8 cellular contexts compared by ENCODE assay signal in the genomic region with DNA sequence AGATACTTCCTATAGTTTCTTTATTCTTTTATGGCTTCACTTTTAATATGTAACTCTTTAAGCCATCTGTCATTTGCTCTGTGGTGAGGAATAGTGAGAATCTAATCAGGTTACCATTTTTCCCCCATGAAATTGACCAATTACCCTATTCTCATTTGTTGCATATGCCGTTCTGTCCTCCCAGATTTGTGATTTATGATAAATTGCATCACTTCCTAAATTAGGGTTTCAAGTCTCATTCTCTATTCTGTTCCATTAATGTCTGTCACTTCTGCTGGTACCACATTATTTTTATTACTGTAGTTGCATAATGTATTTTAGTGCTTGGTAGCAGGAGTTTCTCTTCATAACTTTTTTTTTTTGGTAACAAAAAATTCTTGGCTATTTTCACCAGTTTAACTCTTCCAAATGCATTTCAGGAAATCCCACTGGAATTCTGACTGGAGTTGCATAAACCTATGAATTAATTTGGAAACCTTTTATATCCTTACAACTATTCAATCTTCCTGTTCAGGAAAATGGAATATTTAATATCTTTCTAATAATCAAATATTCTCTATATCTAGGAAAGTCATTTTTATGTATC. TPM values are rescaled to one million over a fixed set of nuclear protein-coding genes. Genes with fewer than 3 reads are reported as not detected.
A peak's percentile ranks its signal among the peaks of the same experiment; 100 is the strongest.
DNase-seq lines count a peak whose midpoint lies in the region; ATAC-seq and TF ChIP-seq lines count a peak whose summit lies in the region.

No MANE protein-coding gene starts in this region.

- H3K9me3 ChIP-seq in heart left ventricle (peaks cover 0 to 4% (median 0%) of the 10 kb centered on the region in 12 donors), right cardiac atrium (ENCODE audit: control insufficient read depth, low read length) (no peaks in the 10 kb centered on the region), SK-N-SH (no peaks in the 10 kb centered on the region), left ventricle myocardium inferior (replicated peaks) (peaks cover 4% of the 10 kb centered on the region), upper lobe of right lung (no peaks in the 10 kb centered on the region)

- 57 to 71% (median 61%) methylated on average over 1 of the region's 1 CpG for WGBS in heart left ventricle, 4 donors
- WGBS in right cardiac atrium: 60% methylated on average over 1 of the region's 1 CpG
- 21% methylated on average over 1 of the region's 1 CpG for WGBS in SK-N-SH (ENCODE audit: low lambda C conversion rate)

- H3K27me3 ChIP-seq in heart left ventricle (no peaks in the 10 kb centered on the region), right cardiac atrium (ENCODE audit: control insufficient read depth, insufficient read depth) (no peaks in the 10 kb centered on the region), SK-N-SH (ENCODE audit: insufficient read depth) (no peaks in the 10 kb centered on the region), left ventricle myocardium inferior (ENCODE audit: low read depth) (no peaks in the 10 kb centered on the region), upper lobe of right lung (no peaks in the 10 kb centered on the region)

- peaks cover 75% of the 10 kb centered on the region for H3F3A ChIP-seq in SK-N-SH (replicated peaks; ENCODE audit: insufficient read depth)

- no peak for TF ChIP-seq EP300 in SK-N-SH (IDR thresholded peaks at IDR 0.05; ENCODE audit: borderline replicate concordance in 1 of 2, low read depth in 1 of 2, low read length in 1 of 2)

- no peak for TF ChIP-seq CTCF in heart left ventricle (IDR thresholded peaks at IDR 0.05)
- TF ChIP-seq CTCF in SK-N-SH (IDR thresholded peaks at IDR 0.05): no peak
- no peak for TF ChIP-seq CTCF in left ventricle myocardium inferior (IDR thresholded peaks at IDR 0.05; ENCODE audit: borderline replicate concordance)
- TF ChIP-seq CTCF in upper lobe of right lung (IDR thresholded peaks at IDR 0.05): no peak

- CTCF ChIA-PET in SK-N-SH (lab: Yijun Ruan, JAX): interaction anchor here (0.8 to 5.2 kb wide), 4 partner anchors 11 to 199 kb away, joined by 3 to 24 read pairs (median 14); no protein-coding TSS in a partner anchor

- TF ChIP-seq POLR2A in heart left ventricle (IDR thresholded peaks at IDR 0.05): no peak

- intact Hi-C loops in heart left ventricle (cut with DNase I) (loop anchor here in 5 of 10 donors (5.0 to 10.0 kb wide), 4 partner anchors 51 to 203 kb away; partner anchors contain the start of gene CDK6 (in 1 of the 5)), right cardiac atrium (cut with DNase I) (no loop called here), left ventricle myocardium inferior (cut with micrococcal nuclease) (no loop called here), upper lobe of right lung (cut with DNase I) (loop anchor here (10.0 kb wide), 1 partner anchor 51 kb away; no protein-coding TSS in a partner anchor)

- peaks cover 68% of the 10 kb centered on the region for H3K79me2 ChIP-seq in SK-N-SH (ENCODE audit: insufficient read depth)

- peak overlapping the region; percentile 77 for H3K4me2 ChIP-seq in SK-N-SH

- H3K36me3 ChIP-seq in heart left ventricle (no peaks in the 10 kb centered on the region), SK-N-SH (replicated peaks in 1 of 2; ENCODE audit: control insufficient read depth in 1 of 2, insufficient read depth in 2 of 2, low read length in 1 of 2) (peaks cover 8 to 22% of the 10 kb centered on the region in 2 experiments), left ventricle myocardium inferior (no peaks in the 10 kb centered on the region), upper lobe of right lung (no peaks in the 10 kb centered on the region)

- DNase-seq in heart left ventricle: no peak
- DNase-seq in right cardiac atrium: no peak
- DNase-seq in SK-N-SH: no peak
- no peak for DNase-seq in left ventricle myocardium inferior
- no peak for DNase-seq in upper lobe of right lung
- no peak for DNase-seq in activated CD4-positive, CD25-positive, alpha-beta regulatory T cell treated with anti-CD3 and anti-CD28 coated beads, Interleukin-2, amount 50 U/mL, for 72 hours
- DNase-seq in hypothalamus (lab: John Stamatoyannopoulos, UW): no peak

- no peak overlapping the region for H2AFZ ChIP-seq in SK-N-SH (ENCODE audit: low read depth)

- POLR2A ChIA-PET in SK-N-SH (lab: Yijun Ruan, JAX): interaction anchor here (0.9 kb wide), 1 partner anchor 199 kb away, joined by 3 read pairs; no protein-coding TSS in a partner anchor

- peak overlapping the region; percentile 65; the same call in 1 of the 2 replicates for H3K9ac ChIP-seq in SK-N-SH

- H4K20me1 ChIP-seq in SK-N-SH (ENCODE audit: insufficient read depth): no peaks in the 10 kb centered on the region

- no peak overlapping the region for H3K4me3 ChIP-seq in heart left ventricle
- H3K4me3 ChIP-seq in right cardiac atrium (ENCODE audit: low read length): no peak overlapping the region
- H3K4me3 ChIP-seq in SK-N-SH (ENCODE audit: low read depth in 2 of 2, low read length in 1 of 2): no peak overlapping the region; a peak in 1 of 4 replicates
- no peak overlapping the region for H3K4me3 ChIP-seq in left ventricle myocardium inferior
- no peak overlapping the region for H3K4me3 ChIP-seq in upper lobe of right lung

- no peaks in the 10 kb centered on the region for H3K9me2 ChIP-seq in SK-N-SH

- ATAC-seq in heart left ventricle (no peak), right cardiac atrium (no peak), upper lobe of right lung (peak; percentile 51), HG03442 (IDR thresholded peaks at IDR 0.05; ENCODE audit: unreplicated experiment) (no peak)

- H3K4me1 ChIP-seq in heart left ventricle (peaks cover 14 to 67% (median 43%) of the 10 kb centered on the region in 12 donors), right cardiac atrium (ENCODE audit: control insufficient read depth, insufficient read depth, low read length) (peaks cover 4% of the 10 kb centered on the region), SK-N-SH (ENCODE audit: control insufficient read depth in 1 of 2, insufficient read depth in 2 of 2, low read depth in 1 of 2, low read length in 1 of 2) (peaks cover 41 to 56% of the 10 kb centered on the region in 2 experiments), left ventricle myocardium inferior (peaks cover 64% of the 10 kb centered on the region), upper lobe of right lung (peaks cover 25% of the 10 kb centered on the region)

- no peak for TF ChIP-seq RAD21 in SK-N-SH (IDR thresholded peaks at IDR 0.05; ENCODE audit: low read length)

- H3K27ac ChIP-seq in heart left ventricle (peak overlapping the region; percentile 17 to 86 (median 60)), right cardiac atrium (ENCODE audit: low read length) (no peak overlapping the region), SK-N-SH (ENCODE audit: low read depth in 2 of 2, low read length in 1 of 2) (peak overlapping the region; percentile 93 to 98), left ventricle myocardium inferior (replicated peaks) (peak overlapping the region; percentile 83), upper lobe of right lung (peak overlapping the region; percentile 64)

TF ChIP-seq in SK-N-SH, 30 proteins besides CTCF, POLR2A, EP300 and RAD21:
- TF ChIP-seq MXI1 (IDR thresholded peaks at IDR 0.05; ENCODE audit: low read depth, low read length) (no peak), REST (IDR thresholded peaks at IDR 0.05; ENCODE audit: low read depth, low read length) (no peak), CHD2 (IDR thresholded peaks at IDR 0.05; ENCODE audit: low read length, partially characterized antibody) (no peak), GATA2 (CRISPR knock-in tag; IDR thresholded peaks at IDR 0.05) (no peak), RFX5 (IDR thresholded peaks at IDR 0.05; ENCODE audit: low read length) (no peak), NFIC (IDR thresholded peaks at IDR 0.05; ENCODE audit: borderline replicate concordance) (no peak), GABPA (IDR thresholded peaks at IDR 0.05; ENCODE audit: low read depth) (no peak), POLR2AphosphoS5 (IDR thresholded peaks at IDR 0.05; ENCODE audit: low read depth, low read length) (no peak), SIN3A (IDR thresholded peaks at IDR 0.05; ENCODE audit: borderline replicate concordance, low read depth, low read length) (no peak), ELF1 (IDR thresholded peaks at IDR 0.05) (no peak), TEAD4 (IDR thresholded peaks at IDR 0.05; ENCODE audit: borderline replicate concordance, insufficient read depth) (no peak)

RNA-seq across cellular contexts. Expression of gene FAM133B, which starts 44.0 kb away (rescaled TPM):
- total RNA-seq in heart left ventricle (10 to 100 TPM in 6 of 9 donors, 1 to 10 TPM in 3; 7.9 to 14.1 (median 11.0) TPM), right cardiac atrium (10 to 100 TPM; 13.2 to 18.1 (median 15.2) TPM), left ventricle myocardium inferior (13.6 TPM), upper lobe of right lung (21.2 TPM)
- polyA plus RNA-seq in heart left ventricle (10 to 100 TPM; 11.0 to 17.4 TPM), right cardiac atrium (16.6 TPM), SK-N-SH (2012; rRNA removed) (13.8 and 16.3 TPM in 2 replicates)
- polyA plus RNA-seq in SK-N-SH (2012; cell fraction: cytosol; rRNA removed): 14.7 and 21.1 TPM in 2 replicates
- 13.0 and 33.6 TPM in 2 replicates for polyA plus RNA-seq in SK-N-SH (2012; cell fraction: nucleus; rRNA removed)
